In genomic region chr19:3316132-3316648, GRCh38 we compare ENCODE assay signal across 2 cellular contexts.
TF ChIP-seq lines count a peak whose summit lies in the region.

No MANE protein-coding gene starts in this region.

TF ChIP-seq in HepG2, 621 proteins besides CTCF, POLR2A, EP300 and RAD21:
- TF ChIP-seq ZFP36 (IDR thresholded peaks at IDR 0.05; ENCODE audit: borderline replicate concordance, low read depth, low read length, partially characterized antibody) (peak; percentile 83), SOX5 (CRISPR knock-in tag; IDR thresholded peaks at IDR 0.05; ENCODE audit: borderline replicate concordance) (no peak)

TF ChIP-seq in K562, 482 proteins besides CTCF, POLR2A, EP300 and RAD21:
- TF ChIP-seq GTF3C2 (IDR thresholded peaks at IDR 0.05; ENCODE audit: borderline replicate concordance, extremely low read depth, insufficient read length), result peak; percentile 54
- TF ChIP-seq CBFA2T3 (IDR thresholded peaks at IDR 0.05), result no peak
- TF ChIP-seq SMARCA5 (IDR thresholded peaks at IDR 0.05), result peak; percentile 83
- TF ChIP-seq ZNF436 (CRISPR knock-in tag; IDR thresholded peaks at IDR 0.05), result peak; percentile 72; the same call in 1 of the 2 replicates
- peak; percentile 98 for TF ChIP-seq ZFP36 (IDR thresholded peaks at IDR 0.05; ENCODE audit: low read depth, low read length, partially characterized antibody)
- TF ChIP-seq ZNF408 (CRISPR knock-in tag; IDR thresholded peaks at IDR 0.05; ENCODE audit: low read depth), result no peak
- TF ChIP-seq BCOR (IDR thresholded peaks at IDR 0.05), result peak; percentile 79
- TF ChIP-seq KDM1A (IDR thresholded peaks at IDR 0.05), result peak in 1 of 2 experiments; percentile 29; a peak in 1 of 4 replicates
